In the genomic region with DNA sequence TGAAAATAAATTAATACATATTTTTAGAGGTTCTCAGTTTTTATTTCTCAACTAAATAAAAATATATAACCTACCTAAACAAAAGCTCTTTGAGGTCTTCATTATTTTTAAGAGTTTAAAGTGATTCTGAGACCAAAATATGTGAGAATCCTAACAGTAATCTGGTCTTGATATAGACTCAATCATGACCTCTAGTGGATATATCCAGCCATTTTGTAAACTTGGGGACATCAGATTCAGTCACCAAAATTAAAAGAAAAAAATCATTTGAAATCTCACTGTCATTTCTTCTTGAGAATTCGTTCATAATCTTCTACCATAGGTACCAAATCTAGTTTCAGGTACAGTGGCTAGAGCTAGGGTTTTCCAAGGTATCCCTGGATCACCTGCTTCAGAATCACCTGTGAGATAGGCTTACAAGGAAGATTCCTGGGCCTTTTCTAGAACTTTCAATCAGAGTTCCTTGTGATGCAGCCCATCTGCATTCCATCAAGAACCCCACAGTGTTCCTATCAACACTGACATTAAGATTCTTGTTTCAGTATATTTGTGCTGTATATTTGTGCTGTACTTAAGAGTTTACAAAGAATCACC, we compare ENCODE assay signal across 8 cellular contexts.
DNase-seq lines count a peak whose midpoint lies in the region; TF ChIP-seq lines count a peak whose summit lies in the region.

No MANE protein-coding gene starts in this region.

- TF ChIP-seq CTCF in fibroblast of mammary gland (conservative IDR thresholded peaks at IDR 0.05; ENCODE audit: control insufficient read depth, insufficient read depth, low read depth, low read length) (peak; percentile 61), tibial artery (IDR thresholded peaks at IDR 0.05) (peak; percentile 18 to 24)

- intact Hi-C loops in tibial artery (cut with DNase I; ENCODE audit: low total_unique reads): no loop called here

- no peaks in the 10 kb centered on the region for H3K27me3 ChIP-seq in tibial artery

- peak; percentile 30 for DNase-seq in NCI-H82 (lab: John Stamatoyannopoulos, UW)
- no peak for DNase-seq in NCI-H82 treated with DMSO at 0.1 percent for 48 hours (lab: John Stamatoyannopoulos, UW; ENCODE audit: unreplicated experiment)
- peak; percentile 4 for DNase-seq in NCI-H774 (lab: John Stamatoyannopoulos, UW)
- DNase-seq in fibroblast of mammary gland (ENCODE audit: low read depth): peak; percentile 74
- no peak for DNase-seq in tibial artery
- no peak for DNase-seq in activated CD4-positive, alpha-beta T cell treated with anti-CD3 and anti-CD28 coated beads, Interleukin-2, amount 50 U/mL, for 48 hours
- DNase-seq in SHP77 (lab: John Stamatoyannopoulos, UW): no peak
- no peak for DNase-seq in amygdala (lab: John Stamatoyannopoulos, UW)

- no peak overlapping the region for H3K27ac ChIP-seq in tibial artery

- no peaks in the 10 kb centered on the region for H3K9me3 ChIP-seq in tibial artery

- H3K4me3 ChIP-seq in fibroblast of mammary gland (ENCODE audit: control insufficient read depth, low read depth, low read length) (no peak overlapping the region), tibial artery (no peak overlapping the region)

- no peaks in the 10 kb centered on the region for H3K36me3 ChIP-seq in tibial artery

- H3K4me1 ChIP-seq in tibial artery: peaks cover 0 to 5% (median 0%) of the 10 kb centered on the region in 4 donors

Comparison
In these comparisons a context has a peak if more than half of its experiments do, and no peak if none do; other contexts are left out.
1. DNase-seq: peak in NCI-H82 (single experiment), NCI-H774 (single experiment) and fibroblast of mammary gland (single experiment); none in NCI-H82 treated with DMSO at 0.1 percent for 48 hours (single experiment), tibial artery (0 of 2), activated CD4-positive, alpha-beta T cell treated with anti-CD3 and anti-CD28 coated beads, Interleukin-2, amount 50 U/mL, for 48 hours (0 of 2), SHP77 (0 of 2) and amygdala (0 of 56).